19 cellular contexts compared by ENCODE assay signal in the genomic region with DNA sequence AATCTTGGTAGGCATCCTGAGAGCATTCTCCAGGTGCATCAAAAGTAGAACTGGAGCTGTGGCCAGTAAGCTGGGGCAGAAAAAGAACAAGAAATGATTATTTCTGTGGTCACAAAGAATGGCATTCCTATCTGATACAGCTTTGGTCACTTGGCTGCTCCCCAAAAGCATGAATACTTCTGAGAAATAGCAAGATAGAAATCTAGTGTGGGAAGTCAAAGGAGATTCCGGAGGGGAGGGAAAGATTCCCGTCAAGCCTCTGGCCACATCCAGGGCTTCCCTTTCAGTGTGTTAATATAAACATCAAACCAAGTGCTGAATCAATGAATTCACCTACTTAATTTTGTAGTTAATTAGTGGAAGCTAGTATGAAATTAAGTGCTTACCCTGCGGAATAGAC.
DNase-seq lines count a peak whose midpoint lies in the region; ATAC-seq and TF ChIP-seq lines count a peak whose summit lies in the region.
"Had no signal": no experiment of that assay in that cellular context is flagged by ENCODE, and none has a peak within 500 bp of the region (broad histone marks: within the 10 kb centered on the region; RNA-seq: fewer than 3 reads in every experiment).

No MANE protein-coding gene starts in this region.

- POLR2A ChIA-PET in activated CD8-positive, alpha-beta T cell treated with anti-CD3 and anti-CD28 coated beads, Interleukin-2, amount 10 ng/mL, durations not matched to agents 7 days and 5 days (lab: Charles Lee) = no interaction called here

- no peak overlapping the region for H3K4me3 ChIP-seq in adipocyte (ENCODE audit: low read length)
- no peak overlapping the region for H3K4me3 ChIP-seq in testis
- H3K4me3 ChIP-seq: PC-9, psoas muscle had no signal

- no peak for ATAC-seq in activated CD8-positive, alpha-beta T cell treated with anti-CD3 and anti-CD28 coated beads, Interleukin-2, amount 10 ng/mL, durations not matched to agents 7 days and 5 days
- no peak for ATAC-seq in GM18867 (IDR thresholded peaks at IDR 0.05; ENCODE audit: unreplicated experiment)
- ATAC-seq: activated naive CD4-positive, alpha-beta T cell treated with anti-CD3 and anti-CD28 coated beads, Interleukin-2, amount 50 U/mL, for 72 hours; foreskin keratinocyte; psoas muscle had no signal

- DNase-seq in ELR (ENCODE audit: low read depth) (peak; percentile 64), adipocyte (ENCODE audit: low read depth) (peak; percentile 40), glomerular visceral epithelial cell (ENCODE audit: extremely low spot score) (peak; percentile 79), testis (peak; percentile 39), GM10266 (ENCODE audit: extremely low spot score) (no peak), DMS79 treated with DMSO at 0.1 percent for 48 hours (lab: John Stamatoyannopoulos, UW) (no peak)
- no peak for DNase-seq in activated CD8-positive, alpha-beta T cell treated with anti-CD3 and anti-CD28 coated beads, Interleukin-2, amount 10 ng/mL, durations not matched to agents 7 days and 5 days
- DNase-seq: activated CD4-positive, alpha-beta T cell treated with anti-CD3 and anti-CD28 coated beads, Interleukin-2, amount 50 U/mL, for 48 hours; activated T-cell treated with anti-CD3 and anti-CD28 coated beads, Interleukin-2, amount 50 U/mL, for 24 hours; central memory CD4-positive, alpha-beta T cell; DMS 273 treated with DMSO at 0.1 percent for 48 hours; foreskin keratinocyte; naive B cell; PC-9; psoas muscle; stimulated activated naive CD4-positive, alpha-beta T cell treated with Interleukin-2 at 50 U/mL for 16 hours had no signal

- H3K4me1 Mint-ChIP-seq in activated CD8-positive, alpha-beta T cell treated with anti-CD3 and anti-CD28 coated beads, Interleukin-2, amount 10 ng/mL, durations not matched to agents 7 days and 5 days (ENCODE audit: low read depth) = no peaks in the 10 kb centered on the region
- H3K4me1 Mint-ChIP-seq: B cell, naive B cell had no signal

- no peaks in the 10 kb centered on the region for H3K27me3 Mint-ChIP-seq in activated CD8-positive, alpha-beta T cell treated with anti-CD3 and anti-CD28 coated beads, Interleukin-2, amount 10 ng/mL, durations not matched to agents 7 days and 5 days (ENCODE audit: low read depth)
- H3K27me3 Mint-ChIP-seq: activated T-cell treated with anti-CD3 and anti-CD28 coated beads, Interleukin-2, amount 50 U/mL, for 24 hours; B cell; naive B cell had no signal

- TF ChIP-seq POLR2A in testis (IDR thresholded peaks at IDR 0.05) = no peak

- 55 to 63% methylated on average over 3 of the region's 3 CpGs for WGBS in testis, 2 donors

- no peaks in the 10 kb centered on the region for H3K36me3 Mint-ChIP-seq in activated CD8-positive, alpha-beta T cell treated with anti-CD3 and anti-CD28 coated beads, Interleukin-2, amount 10 ng/mL, durations not matched to agents 7 days and 5 days (ENCODE audit: low read depth)
- H3K36me3 Mint-ChIP-seq: activated naive CD4-positive, alpha-beta T cell treated with anti-CD3 and anti-CD28 coated beads, Interleukin-2, amount 50 U/mL, for 72 hours; naive B cell had no signal

- H3K36me3 ChIP-seq in adipocyte (ENCODE audit: control insufficient read depth, insufficient read depth, low read length, severe bottlenecking) = no peaks in the 10 kb centered on the region
- H3K36me3 ChIP-seq in testis (ENCODE audit: low read depth, missing control alignments) = no peaks in the 10 kb centered on the region

- H3K27me3 ChIP-seq in adipocyte (replicated peaks; ENCODE audit: control insufficient read depth, insufficient read depth, low read length) (peaks cover 6% of the 10 kb centered on the region), testis (no peaks in the 10 kb centered on the region)
- H3K27me3 ChIP-seq: foreskin keratinocyte had no signal

- H3K4me1 ChIP-seq in adipocyte (ENCODE audit: control insufficient read depth, insufficient read depth, low read length) = no peaks in the 10 kb centered on the region
- H3K4me1 ChIP-seq in testis = no peaks in the 10 kb centered on the region
- H3K4me1 ChIP-seq: foreskin keratinocyte, psoas muscle had no signal

- intact Hi-C loops in testis (cut with DNase I; ENCODE audit: low total_unique reads) = no loop called here

- H3K9me3 Mint-ChIP-seq in activated CD8-positive, alpha-beta T cell treated with anti-CD3 and anti-CD28 coated beads, Interleukin-2, amount 10 ng/mL, durations not matched to agents 7 days and 5 days (ENCODE audit: insufficient read depth) = peaks cover 6% of the 10 kb centered on the region

- no peak overlapping the region for H3K4me3 Mint-ChIP-seq in activated CD8-positive, alpha-beta T cell treated with anti-CD3 and anti-CD28 coated beads, Interleukin-2, amount 10 ng/mL, durations not matched to agents 7 days and 5 days
- H3K4me3 Mint-ChIP-seq: activated T-cell treated with anti-CD3 and anti-CD28 coated beads, Interleukin-2, amount 50 U/mL, for 24 hours; B cell; naive B cell had no signal

- H3K9ac ChIP-seq in adipocyte (ENCODE audit: low read length) = no peak overlapping the region

- H3K9me3 ChIP-seq in adipocyte (ENCODE audit: control insufficient read depth, low read length) (no peaks in the 10 kb centered on the region), testis (no peaks in the 10 kb centered on the region)
- H3K9me3 ChIP-seq: psoas muscle had no signal

- no peak overlapping the region for H3K27ac Mint-ChIP-seq in activated CD8-positive, alpha-beta T cell treated with anti-CD3 and anti-CD28 coated beads, Interleukin-2, amount 10 ng/mL, durations not matched to agents 7 days and 5 days
- H3K27ac Mint-ChIP-seq: activated naive CD4-positive, alpha-beta T cell treated with anti-CD3 and anti-CD28 coated beads, Interleukin-2, amount 50 U/mL, for 72 hours; activated T-cell treated with anti-CD3 and anti-CD28 coated beads, Interleukin-2, amount 50 U/mL, for 24 hours; B cell; naive B cell had no signal

- CTCF ChIA-PET in activated CD8-positive, alpha-beta T cell treated with anti-CD3 and anti-CD28 coated beads, Interleukin-2, amount 10 ng/mL, durations not matched to agents 7 days and 5 days (lab: Charles Lee) = interaction anchor here (1.4 kb wide), 1 partner anchor 20 kb away, joined by 4 read pairs; no protein-coding TSS in a partner anchor

- H3K27ac ChIP-seq in testis = no peak overlapping the region
- H3K27ac ChIP-seq: foreskin keratinocyte, PC-9, psoas muscle had no signal

- TF ChIP-seq CTCF in testis (IDR thresholded peaks at IDR 0.05) (no peak), GM10266 (IDR thresholded peaks at IDR 0.05; ENCODE audit: control insufficient read depth, insufficient read depth, low read depth, missing control alignments) (no peak)

Comparison
In these comparisons a context has a peak if more than half of its experiments do, and no peak if none do; other contexts are left out.
1. DNase-seq: peak in ELR (single experiment), adipocyte (single experiment), glomerular visceral epithelial cell (single experiment) and testis (single experiment); none in GM10266 (single experiment), activated CD8-positive, alpha-beta T cell treated with anti-CD3 and anti-CD28 coated beads, Interleukin-2, amount 10 ng/mL, durations not matched to agents 7 days and 5 days (single experiment) and DMS79 treated with DMSO at 0.1 percent for 48 hours (single experiment).